21 cellular contexts compared by ENCODE assay signal in genomic region chr4:135724426-135724825, GRCh38.
"Had no signal": no experiment of that assay in that cellular context is flagged by ENCODE, and none has a peak within 500 bp of the region (broad histone marks: within the 10 kb centered on the region; RNA-seq: fewer than 3 reads in every experiment).

No MANE protein-coding gene starts in this region.

- H2AFZ ChIP-seq: hepatocyte had no signal

- H3K36me3 ChIP-seq: esophagus muscularis mucosa, neutrophil, right atrium auricular region, sigmoid colon, thoracic aorta, transverse colon had no signal

- H3K27ac ChIP-seq: coronary artery, esophagus muscularis mucosa, hepatocyte, neutrophil, psoas muscle, right atrium auricular region, sigmoid colon, skin epidermis, thoracic aorta, transverse colon had no signal

- H3K4me1 ChIP-seq: esophagus muscularis mucosa, psoas muscle, right atrium auricular region, sigmoid colon, transverse colon had no signal

- H3K79me2 ChIP-seq: hepatocyte had no signal

- H3K4me3 Mint-ChIP-seq: naive B cell; nephron; stimulated activated naive B cell treated with anti-CD40 and anti-IgM and Interleukin-4, amounts not matched to agents 10 μg/mL and 1 μg/mL and 100 μg/mL, for 72 hours; stimulated activated naive CD8-positive, alpha-beta T cell treated with anti-CD3 and anti-CD28 coated beads, Interleukin-15, amount 100 ng/mL, for 72 hours had no signal

- H3K4me1 Mint-ChIP-seq: naive B cell; nephron; stimulated activated naive B cell treated with anti-CD40 and anti-IgM and Interleukin-4, amounts not matched to agents 10 μg/mL and 1 μg/mL and 100 μg/mL, for 72 hours; stimulated activated naive CD8-positive, alpha-beta T cell treated with anti-CD3 and anti-CD28 coated beads, Interleukin-15, amount 100 ng/mL, for 72 hours had no signal

- FAIRE-seq: kidney had no signal

- H3K9me3 Mint-ChIP-seq: nephron; stimulated activated naive B cell treated with anti-CD40 and anti-IgM and Interleukin-4, amounts not matched to agents 10 μg/mL and 1 μg/mL and 100 μg/mL, for 72 hours had no signal

- H3K4me2 ChIP-seq: hepatocyte had no signal

- H3K4me3 ChIP-seq: coronary artery, esophagus muscularis mucosa, hepatocyte, psoas muscle, right atrium auricular region, sigmoid colon, skin epidermis, thoracic aorta, transverse colon had no signal

- H3K27ac Mint-ChIP-seq: naive B cell; nephron; stimulated activated naive B cell treated with anti-CD40 and anti-IgM and Interleukin-4, amounts not matched to agents 10 μg/mL and 1 μg/mL and 100 μg/mL, for 72 hours; stimulated activated naive CD8-positive, alpha-beta T cell treated with anti-CD3 and anti-CD28 coated beads, Interleukin-15, amount 100 ng/mL, for 72 hours had no signal

- H3K27me3 ChIP-seq: esophagus muscularis mucosa, hepatocyte, neutrophil, right atrium auricular region, sigmoid colon, transverse colon had no signal

- H3K27me3 Mint-ChIP-seq: naive B cell; stimulated activated naive B cell treated with anti-CD40 and anti-IgM and Interleukin-4, amounts not matched to agents 10 μg/mL and 1 μg/mL and 100 μg/mL, for 72 hours; stimulated activated naive CD8-positive, alpha-beta T cell treated with anti-CD3 and anti-CD28 coated beads, Interleukin-15, amount 100 ng/mL, for 72 hours had no signal

- DNase-seq: effector CD4-positive, alpha-beta T cell; foreskin melanocyte; head of caudate nucleus; kidney; mesendoderm; naive B cell; psoas muscle; sigmoid colon; stimulated activated CD4-positive, alpha-beta T cell treated with anti-CD3 and anti-CD28 coated beads, Interleukin-2, amount 100 ng/mL, for 24 hours; stimulated activated CD4-positive, alpha-beta T cell treated with anti-CD3 and anti-CD28 coated beads, Interleukin-4, amount 100 ng/mL, for 4 hours; stimulated activated naive B cell treated with anti-CD40 and anti-IgM and Interleukin-4, amounts not matched to agents 10 μg/mL and 1 μg/mL and 100 μg/mL, for 72 hours; stimulated activated naive CD8-positive, alpha-beta T cell treated with anti-CD3 and anti-CD28 coated beads, Interleukin-15, amount 100 ng/mL, for 72 hours; transverse colon had no signal

- H3K36me3 Mint-ChIP-seq: naive B cell; stimulated activated naive B cell treated with anti-CD40 and anti-IgM and Interleukin-4, amounts not matched to agents 10 μg/mL and 1 μg/mL and 100 μg/mL, for 72 hours had no signal

- H3K9me3 ChIP-seq: esophagus muscularis mucosa, neutrophil, psoas muscle, right atrium auricular region, sigmoid colon, thoracic aorta, transverse colon had no signal
